ENCODE assay signal across 11 cellular contexts in the genomic region with DNA sequence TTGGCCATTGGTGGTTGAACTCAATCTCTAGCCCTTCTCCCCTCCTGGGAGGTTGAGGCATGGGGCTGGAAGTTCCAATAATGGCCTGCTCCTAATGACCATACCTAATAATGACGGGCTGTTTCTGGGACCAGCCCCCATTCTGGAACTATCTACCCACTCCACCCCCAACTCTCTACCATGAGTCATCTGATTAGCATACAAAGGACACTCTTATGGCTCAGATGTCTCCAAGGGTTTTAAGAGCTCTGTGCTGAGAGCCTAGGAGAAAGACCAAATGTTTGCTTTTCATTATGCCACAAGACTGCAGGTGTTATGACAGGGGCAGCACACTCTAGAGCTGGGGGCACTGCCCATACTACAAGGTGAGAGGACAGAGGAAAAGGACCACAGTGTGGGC.
"Had no signal": no experiment of that assay in that cellular context is flagged by ENCODE, and none has a peak within 500 bp of the region (broad histone marks: within the 10 kb centered on the region; RNA-seq: fewer than 3 reads in every experiment).

No MANE protein-coding gene starts in this region.

- ATAC-seq: activated naive CD8-positive, alpha-beta T cell treated with anti-CD3 and anti-CD28 coated beads, Interleukin-2, amount 50 U/mL, for 24 hours; effector memory CD8-positive, alpha-beta T cell; left lobe of liver; pancreas; stimulated activated effector memory CD8-positive, alpha-beta T cell treated with anti-CD3 and anti-CD28 coated beads, Interleukin-12 subunit alpha, Interleukin-12 subunit beta, amount 100 ng/mL, for 72 hours had no signal

- DNase-seq: activated CD4-positive, CD25-positive, alpha-beta regulatory T cell treated with anti-CD3 and anti-CD28 coated beads, Interleukin-2, amount 50 U/mL, for 72 hours; activated naive CD4-positive, alpha-beta T cell treated with anti-CD3 and anti-CD28 coated beads for 36 hours; activated naive CD8-positive, alpha-beta T cell treated with anti-CD3 and anti-CD28 coated beads, Interleukin-2, amount 50 U/mL, for 24 hours; activated T-cell treated with anti-CD3 and anti-CD28 coated beads, Interleukin-2, amount 50 U/mL, for 1 hour; aorta; effector memory CD8-positive, alpha-beta T cell; pancreas; stimulated activated CD4-positive, alpha-beta T cell treated with anti-CD3 and anti-CD28 coated beads, Interleukin-12 subunit alpha, Interleukin-12 subunit beta, amount 100 ng/mL, for 4 hours; T-helper 9 cell had no signal
